In genomic region chr9:137604345-137605145, GRCh38 we compare ENCODE assay signal across 8 cellular contexts. TPM values are rescaled to one million over a fixed set of nuclear protein-coding genes. Genes with fewer than 3 reads are reported as not detected.
DNase-seq lines count a peak whose midpoint lies in the region; ATAC-seq and TF ChIP-seq lines count a peak whose summit lies in the region.

No MANE protein-coding gene starts in this region.

- peaks cover 21% of the 10 kb centered on the region for H3K79me2 ChIP-seq in DND-41 (ENCODE audit: insufficient read depth, low read length)
- no peaks in the 10 kb centered on the region for H3K79me2 ChIP-seq in OCI-LY7 (ENCODE audit: insufficient read depth, low read depth, low read length)

- peaks cover 21% of the 10 kb centered on the region for H3K4me1 ChIP-seq in DND-41 (ENCODE audit: insufficient read depth, low read length)
- H3K4me1 ChIP-seq in OCI-LY7 (ENCODE audit: insufficient read depth, low read length, poor library complexity, severe bottlenecking): peaks cover 32% of the 10 kb centered on the region
- H3K4me1 ChIP-seq in prostate gland (replicated peaks): peaks cover 10% of the 10 kb centered on the region

- DNase-seq in DND-41: no peak
- DNase-seq in OCI-LY7 (ENCODE audit: low spot score): no peak
- DNase-seq in prostate gland (ENCODE audit: low spot score): no peak
- DNase-seq in SK-N-DZ (ENCODE audit: low spot score): no peak
- no peak for DNase-seq in NCI-H1092 treated with DMSO at 0.1 percent for 48 hours (lab: John Stamatoyannopoulos, UW)
- DNase-seq in activated CD8-positive, alpha-beta memory T cell treated with anti-CD3 and anti-CD28 coated beads for 24 hours: no peak

- H3K4me2 ChIP-seq in DND-41 (ENCODE audit: insufficient read depth, low read length): peak overlapping the region; percentile 47
- peak overlapping the region; percentile 62 for H3K4me2 ChIP-seq in OCI-LY7 (ENCODE audit: low read length)

- intact Hi-C loops in OCI-LY7 (cut with micrococcal nuclease; ENCODE audit: unreplicated experiment) (loop anchor here (1.0 to 2.0 kb wide), 2 partner anchors 14 to 54 kb away; partner anchors contain the start of genes MRPL41, PNPLA7 and ZMYND19), prostate gland (cut with DNase I) (no loop called here)

- H2AFZ ChIP-seq in DND-41 (ENCODE audit: low read depth, low read length) (no peak overlapping the region; the same call in 1 of the 2 replicates), OCI-LY7 (ENCODE audit: low read length) (no peak overlapping the region)

- H3K36me3 ChIP-seq in DND-41 (ENCODE audit: insufficient read depth, low read length) (0 out of 2 replicates have a peak, but pooled peaks cover 2% of the 10 kb centered on the region), OCI-LY7 (ENCODE audit: insufficient read depth, low read length) (no peaks in the 10 kb centered on the region), prostate gland (no peaks in the 10 kb centered on the region)

- POLR2A ChIA-PET in OCI-LY7 (lab: Charles Lee): interaction anchor here (0.6 to 0.8 kb wide), 3 partner anchors 14 to 21 kb away, joined by 3 to 4 read pairs (median 3); partner anchors contain the start of gene ZMYND19

- no peak overlapping the region for H3K9ac ChIP-seq in DND-41 (ENCODE audit: low read depth, low read length)

- no peaks in the 10 kb centered on the region for H3K9me2 ChIP-seq in OCI-LY7 (ENCODE audit: insufficient read depth, low read length)

- ATAC-seq in DND-41 (ENCODE audit: insufficient read depth, low read depth) (no peak), esophagus mucosa (peak; percentile 1), GM18502 (IDR thresholded peaks at IDR 0.05; ENCODE audit: poor library complexity, unreplicated experiment) (no peak)

- no TSS peak for BruUV-seq in OCI-LY7 (replicated peaks; lab: Mats Ljungman, UMichigan)

- TF ChIP-seq CTCF in DND-41 (IDR thresholded peaks at IDR 0.05; ENCODE audit: borderline replicate concordance, extremely low read depth, low read length, poor library complexity, severe bottlenecking) (no peak), OCI-LY7 (conservative IDR thresholded peaks at IDR 0.05; ENCODE audit: low read length) (no peak), prostate gland (IDR thresholded peaks at IDR 0.05) (no peak)

- H3K27me3 ChIP-seq in DND-41 (ENCODE audit: insufficient read depth, low read length, poor library complexity): no peaks in the 10 kb centered on the region
- no peaks in the 10 kb centered on the region for H3K27me3 ChIP-seq in prostate gland (replicated peaks; ENCODE audit: insufficient read depth)

- no peak for TF ChIP-seq POLR2A in prostate gland (IDR thresholded peaks at IDR 0.05)

- H3K4me3 ChIP-seq in DND-41 (ENCODE audit: low read depth in 1 of 2, low read length in 2 of 2): peak overlapping the region in 1 of 2 experiments; percentile 34; a peak in 2 of 4 replicates
- peak overlapping the region; percentile 59 for H3K4me3 ChIP-seq in OCI-LY7 (ENCODE audit: low read depth, low read length, poor library complexity, severe bottlenecking)
- peak overlapping the region; percentile 50 to 91 for H3K4me3 ChIP-seq in prostate gland

- peaks cover 18% of the 10 kb centered on the region for H4K20me1 ChIP-seq in DND-41 (ENCODE audit: insufficient read depth, low read length)
- H4K20me1 ChIP-seq in OCI-LY7 (ENCODE audit: insufficient read depth, low read length): no peaks in the 10 kb centered on the region

- H3K27ac ChIP-seq in DND-41 (ENCODE audit: low read length) (no peak overlapping the region), OCI-LY7 (ENCODE audit: low read depth, low read length, poor library complexity, severe bottlenecking) (no peak overlapping the region), prostate gland (peak overlapping the region; percentile 76 to 92)

- 6% methylated on average over 55 of the region's 55 CpGs for WGBS in prostate gland

- CTCF ChIA-PET in OCI-LY7 (lab: Charles Lee; ENCODE audit: unreplicated experiment): no interaction called here

- H3K9me3 ChIP-seq in DND-41 (ENCODE audit: insufficient read depth, low read length, severe bottlenecking) (no peaks in the 10 kb centered on the region), OCI-LY7 (ENCODE audit: low read length) (no peaks in the 10 kb centered on the region), prostate gland (no peaks in the 10 kb centered on the region)

RNA-seq across cellular contexts. Expression of gene ARRDC1, which starts 0.9 kb away (rescaled TPM):
- total RNA-seq in OCI-LY7 (2014; rRNA removed; shearing (Covaris generic)): 47.0 and 70.3 TPM in 2 replicates
- 59.6 and 64.6 TPM in 2 replicates for total RNA-seq in OCI-LY7 (2022)
- total RNA-seq in esophagus mucosa: 49.7 TPM
- 100 to 1,000 TPM; 123 to 126 TPM for total RNA-seq in prostate gland
- polyA plus RNA-seq in SK-N-DZ (2014; cell fraction: cytosol; rRNA removed): 15.9 and 21.1 TPM in 2 replicates
- polyA plus RNA-seq in SK-N-DZ (2014; cell fraction: nucleus; rRNA removed): 72.2 and 94.4 TPM in 2 replicates

RNA-seq across cellular contexts. Expression of gene ZMYND19, which starts 14.2 kb away (rescaled TPM):
- 48.4 and 48.5 TPM in 2 replicates for total RNA-seq in OCI-LY7 (2014; rRNA removed; shearing (Covaris generic))
- total RNA-seq in OCI-LY7 (2022) (62.2 and 65.8 TPM in 2 replicates), esophagus mucosa (21.5 TPM), prostate gland (10 to 100 TPM; 20.8 to 34.8 TPM)
- 88.9 and 95.8 TPM in 2 replicates for polyA plus RNA-seq in SK-N-DZ (2014; cell fraction: cytosol; rRNA removed)
- polyA plus RNA-seq in SK-N-DZ (2014; cell fraction: nucleus; rRNA removed): 178 and 188 TPM in 2 replicates

RNA-seq across cellular contexts. Expression of gene EHMT1, which starts 14.3 kb away (rescaled TPM):
- total RNA-seq in OCI-LY7 (2014; rRNA removed; shearing (Covaris generic)): 143 and 145 TPM in 2 replicates
- total RNA-seq in OCI-LY7 (2022) (291 and 295 TPM in 2 replicates), esophagus mucosa (48.0 TPM), prostate gland (100 to 1,000 TPM in 1 of 2 donors, 10 to 100 TPM in 1; 81.3 to 149 TPM)
- 44.2 and 44.6 TPM in 2 replicates for polyA plus RNA-seq in SK-N-DZ (2014; cell fraction: cytosol; rRNA removed)
- 119 and 149 TPM in 2 replicates for polyA plus RNA-seq in SK-N-DZ (2014; cell fraction: nucleus; rRNA removed)

RNA-seq across cellular contexts. Expression of gene DPH7, which starts 25.8 kb away (rescaled TPM):
- 71.7 and 72.9 TPM in 2 replicates for total RNA-seq in OCI-LY7 (2014; rRNA removed; shearing (Covaris generic))
- total RNA-seq in OCI-LY7 (2022) (88.2 and 95.6 TPM in 2 replicates), esophagus mucosa (12.6 TPM), prostate gland (10 to 100 TPM; 34.3 to 62.4 TPM)
- 86.2 and 109 TPM in 2 replicates for polyA plus RNA-seq in SK-N-DZ (2014; cell fraction: cytosol; rRNA removed)
- 392 and 393 TPM in 2 replicates for polyA plus RNA-seq in SK-N-DZ (2014; cell fraction: nucleus; rRNA removed)

RNA-seq across cellular contexts. Expression of gene MRPL41, which starts 52.9 kb away (rescaled TPM):
- total RNA-seq in OCI-LY7 (2014; rRNA removed; shearing (Covaris generic)): 26.4 and 38.3 TPM in 2 replicates
- total RNA-seq in OCI-LY7 (2022): 29.3 and 34.8 TPM in 2 replicates
- 36.9 TPM for total RNA-seq in esophagus mucosa
- total RNA-seq in prostate gland: 100 to 1,000 TPM in 1 of 2 donors, 10 to 100 TPM in 1; 75.8 to 133 TPM
- polyA plus RNA-seq in SK-N-DZ (2014; cell fraction: cytosol; rRNA removed): 28.9 and 35.2 TPM in 2 replicates
- polyA plus RNA-seq in SK-N-DZ (2014; cell fraction: nucleus; rRNA removed): 25.8 and 41.2 TPM in 2 replicates

Comparison
In these comparisons a context has a peak if more than half of its experiments do, and no peak if none do; other contexts are left out.
1. H3K27ac ChIP-seq: peak in prostate gland (2 of 2); none in DND-41 (single experiment) and OCI-LY7 (single experiment).